Comparison of ENCODE assay signal across 17 cellular contexts in the genomic region with DNA sequence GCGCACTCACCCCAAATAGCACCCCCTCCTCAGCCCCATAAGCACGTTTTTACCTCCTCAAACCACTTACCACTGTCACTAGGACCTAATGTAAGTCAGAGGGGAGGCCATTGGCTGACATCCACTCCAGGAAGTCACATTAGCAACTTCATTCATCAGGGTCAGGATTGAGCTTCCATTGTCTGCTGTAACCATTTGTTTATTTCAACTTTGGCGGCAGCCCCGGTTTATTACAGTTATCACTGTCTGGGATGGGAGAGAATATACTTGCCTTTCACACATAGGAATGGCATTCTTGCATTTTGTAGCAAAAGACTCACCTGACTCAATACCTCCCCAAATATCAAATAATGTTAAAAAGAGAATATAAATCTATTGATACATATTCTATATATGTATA. TPM values are rescaled to one million over a fixed set of nuclear protein-coding genes. Genes with fewer than 3 reads are reported as not detected.
"Had no signal": no experiment of that assay in that cellular context is flagged by ENCODE, and none has a peak within 500 bp of the region (broad histone marks: within the 10 kb centered on the region; RNA-seq: fewer than 3 reads in every experiment).

No MANE protein-coding gene starts in this region.

- H3K4me3 ChIP-seq: lung, mucosa of descending colon, transverse colon had no signal

- ATAC-seq: activated CD4-positive, alpha-beta T cell treated with anti-CD3 and anti-CD28 coated beads for 36 hours; left colon; mucosa of descending colon; naive thymus-derived CD8-positive, alpha-beta T cell; right cardiac atrium; stimulated activated memory B cell treated with anti-CD40 and anti-IgM and Interleukin-4, amounts not matched to agents 10 μg/mL and 1 μg/mL and 100 μg/mL, for 72 hours; T-cell had no signal

- DNase-seq: activated CD4-positive, alpha-beta memory T cell treated with anti-CD3 and anti-CD28 coated beads, Interleukin-2, amount 10 ng/mL, durations not matched to agents 7 days and 5 days; activated CD4-positive, alpha-beta T cell treated with anti-CD3 and anti-CD28 coated beads for 36 hours; activated gamma-delta T cell; activated T-cell treated with anti-CD3 and anti-CD28 coated beads, Interleukin-2, amount 50 U/mL, for 48 hours; amygdala; glutamatergic neuron; left colon; mucosa of descending colon; naive thymus-derived CD8-positive, alpha-beta T cell; right cardiac atrium; stimulated activated CD4-positive, alpha-beta T cell treated with anti-CD3 and anti-CD28 coated beads, Interleukin-1b, Interleukin-23, amount 100 ng/mL, for 48 hours; T-cell; transverse colon had no signal

- H3K36me3 ChIP-seq: transverse colon had no signal

- H3K9me3 ChIP-seq: mucosa of descending colon, transverse colon had no signal

- H3K27ac ChIP-seq: epithelial cell of prostate, transverse colon, VCaP had no signal

- H3K4me1 ChIP-seq: transverse colon had no signal

- H3K27me3 ChIP-seq: transverse colon had no signal

RNA-seq across cellular contexts. Expression of a gene that starts 38.3 kb away (rescaled TPM):
- total RNA-seq: activated CD4-positive, alpha-beta T cell treated with anti-CD3 and anti-CD28 coated beads for 36 hours had no signal
